In genomic region chr2:25320077-25320476, GRCh38 we compare ENCODE assay signal across 19 cellular contexts. TPM values are rescaled to one million over a fixed set of nuclear protein-coding genes. Genes with fewer than 3 reads are reported as not detected.
DNase-seq lines count a peak whose midpoint lies in the region; ATAC-seq lines count a peak whose summit lies in the region.
"Had no signal": no experiment of that assay in that cellular context is flagged by ENCODE, and none has a peak within 500 bp of the region (broad histone marks: within the 10 kb centered on the region; RNA-seq: fewer than 3 reads in every experiment).

No MANE protein-coding gene starts in this region.

- H3K9me3 Mint-ChIP-seq in stimulated activated naive CD8-positive, alpha-beta T cell treated with anti-CD3 and anti-CD28 coated beads, Interleukin-15, Interleukin-2, amounts not matched to agents 100 ng/mL and 50 ng/mL, for 24 hours: no peaks in the 10 kb centered on the region

- H3K36me3 Mint-ChIP-seq in stimulated activated naive CD8-positive, alpha-beta T cell treated with anti-CD3 and anti-CD28 coated beads, Interleukin-15, Interleukin-2, amounts not matched to agents 100 ng/mL and 50 ng/mL, for 24 hours (ENCODE audit: low read depth): peaks cover 33% of the 10 kb centered on the region

- no peak for DNase-seq in stimulated activated naive CD8-positive, alpha-beta T cell treated with anti-CD3 and anti-CD28 coated beads, Interleukin-15, Interleukin-2, amounts not matched to agents 100 U/mL and 50 U/mL, for 24 hours
- DNase-seq in RPMI7951 (ENCODE audit: low read depth): peak; percentile 20
- no peak for DNase-seq in DMS 273 (lab: John Stamatoyannopoulos, UW; ENCODE audit: unreplicated experiment)
- DNase-seq in HuH-7.5 (ENCODE audit: low spot score): no peak
- no peak for DNase-seq in DMS153 treated with DMSO at 0.1 percent for 48 hours (lab: John Stamatoyannopoulos, UW; ENCODE audit: unreplicated experiment)
- no peak for DNase-seq in left colon
- DNase-seq: ACHN; activated CD4-positive, CD25-positive, alpha-beta regulatory T cell; activated naive CD4-positive, alpha-beta T cell treated with Interleukin-2 at 50 U/mL for 16 hours; body of pancreas; DND-41; foreskin keratinocyte; NCI-H1930; occipital lobe; stimulated activated CD4-positive, alpha-beta T cell treated with anti-CD3 and anti-CD28 coated beads, Interleukin-1b, Interleukin-23, amount 100 ng/mL, for 48 hours had no signal

- no peak for ATAC-seq in stimulated activated naive CD8-positive, alpha-beta T cell treated with anti-CD3 and anti-CD28 coated beads, Interleukin-15, Interleukin-2, amounts not matched to agents 100 U/mL and 50 U/mL, for 24 hours
- peak; percentile 52 for ATAC-seq in GM21619 (IDR thresholded peaks at IDR 0.05; ENCODE audit: unreplicated experiment)
- no peak for ATAC-seq in left colon
- ATAC-seq: body of pancreas, foreskin keratinocyte, left lobe of liver, Right ventricle myocardium inferior had no signal

- peaks cover 90% of the 10 kb centered on the region for H3K4me1 Mint-ChIP-seq in stimulated activated naive CD8-positive, alpha-beta T cell treated with anti-CD3 and anti-CD28 coated beads, Interleukin-15, Interleukin-2, amounts not matched to agents 100 ng/mL and 50 ng/mL, for 24 hours (ENCODE audit: low read depth)

- H3K4me3 Mint-ChIP-seq in stimulated activated naive CD8-positive, alpha-beta T cell treated with anti-CD3 and anti-CD28 coated beads, Interleukin-15, Interleukin-2, amounts not matched to agents 100 ng/mL and 50 ng/mL, for 24 hours: no peak overlapping the region

- intact Hi-C loops in left colon (cut with DNase I, micrococcal nuclease): no loop called here

- H3K27ac Mint-ChIP-seq in stimulated activated naive CD8-positive, alpha-beta T cell treated with anti-CD3 and anti-CD28 coated beads, Interleukin-15, Interleukin-2, amounts not matched to agents 100 ng/mL and 50 ng/mL, for 24 hours: peak overlapping the region; percentile 72

- H3K27me3 Mint-ChIP-seq in stimulated activated naive CD8-positive, alpha-beta T cell treated with anti-CD3 and anti-CD28 coated beads, Interleukin-15, Interleukin-2, amounts not matched to agents 100 ng/mL and 50 ng/mL, for 24 hours: no peaks in the 10 kb centered on the region

RNA-seq across cellular contexts. Expression of gene DNMT3A, which starts 21.6 kb away (rescaled TPM):
- total RNA-seq in RPMI7951 (2014; rRNA removed; shearing (Covaris generic)): 1.4 and 2.3 TPM in 2 replicates
- total RNA-seq in left colon: 10 to 100 TPM; 27.3 to 27.8 TPM
